In the genomic region with DNA sequence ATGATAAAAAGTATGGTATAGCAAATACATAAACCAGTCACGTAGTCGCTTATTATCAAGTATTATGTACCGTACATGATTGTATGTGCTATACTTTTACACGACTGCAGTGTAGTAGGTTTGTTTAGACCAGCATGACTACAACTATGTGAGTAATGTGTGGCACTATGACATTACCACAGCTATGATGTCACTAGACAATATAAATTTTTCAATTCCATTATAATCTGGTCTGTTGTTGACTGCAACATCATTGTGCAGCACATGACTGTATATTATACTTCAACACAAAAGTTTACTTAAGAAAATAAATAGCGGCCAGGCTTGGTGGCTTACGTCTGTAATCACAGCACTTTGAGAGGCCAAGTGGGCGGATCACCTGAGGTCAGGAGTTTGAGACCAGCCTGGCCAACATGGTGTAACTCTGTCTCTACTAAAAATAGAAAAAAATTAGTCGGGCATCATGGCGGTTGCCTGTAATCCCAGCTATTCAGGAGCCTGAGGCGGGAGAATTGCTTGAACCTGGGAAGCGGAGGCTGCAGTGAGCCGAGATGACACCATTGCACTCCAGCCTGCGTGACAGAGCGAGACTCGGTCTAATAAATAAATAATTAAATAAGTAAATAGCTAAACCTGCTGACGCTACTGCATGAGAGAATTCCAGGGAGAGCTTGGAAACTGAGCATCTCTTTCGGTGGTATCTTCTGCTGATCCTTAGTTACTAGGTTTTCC, we compare ENCODE assay signal across 1 cellular context.
TF ChIP-seq lines count a peak whose summit lies in the region.

No MANE protein-coding gene starts in this region.

TF ChIP-seq in IMR-90, 13 proteins besides CTCF, POLR2A, EP300 and RAD21 (continued from another document):
- TF ChIP-seq MXI1 (IDR thresholded peaks at IDR 0.05; ENCODE audit: borderline replicate concordance, low read depth, low read length), result no peak
- TF ChIP-seq, protein P1, sequence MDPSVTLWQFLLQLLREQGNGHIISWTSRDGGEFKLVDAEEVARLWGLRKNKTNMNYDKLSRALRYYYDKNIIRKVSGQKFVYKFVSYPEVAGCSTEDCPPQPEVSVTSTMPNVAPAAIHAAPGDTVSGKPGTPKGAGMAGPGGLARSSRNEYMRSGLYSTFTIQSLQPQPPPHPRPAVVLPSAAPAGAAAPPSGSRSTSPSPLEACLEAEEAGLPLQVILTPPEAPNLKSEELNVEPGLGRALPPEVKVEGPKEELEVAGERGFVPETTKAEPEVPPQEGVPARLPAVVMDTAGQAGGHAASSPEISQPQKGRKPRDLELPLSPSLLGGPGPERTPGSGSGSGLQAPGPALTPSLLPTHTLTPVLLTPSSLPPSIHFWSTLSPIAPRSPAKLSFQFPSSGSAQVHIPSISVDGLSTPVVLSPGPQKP (IDR thresholded peaks at IDR 0.05; ENCODE audit: borderline replicate concordance, low read depth, low read length), result no peak
